1 cellular context compared by ENCODE assay signal in genomic region chr10:89278034-89278535, GRCh38.
TF ChIP-seq lines count a peak whose summit lies in the region.

No MANE protein-coding gene starts in this region.

TF ChIP-seq in GM23338, 12 proteins besides CTCF, POLR2A, EP300 and RAD21 (continued from another document):
- TF ChIP-seq ZNF462 (CRISPR knock-in tag; IDR thresholded peaks at IDR 0.05) = no peak
- no peak for TF ChIP-seq JUNB (IDR thresholded peaks at IDR 0.05; ENCODE audit: unreplicated experiment)
- TF ChIP-seq REST (IDR thresholded peaks at IDR 0.05; ENCODE audit: unreplicated experiment) = no peak
- TF ChIP-seq ZNF331 (CRISPR knock-in tag; IDR thresholded peaks at IDR 0.05; ENCODE audit: low read depth) = no peak
- no peak for TF ChIP-seq ETS1 (IDR thresholded peaks at IDR 0.05)
- TF ChIP-seq EZH2 (IDR thresholded peaks at IDR 0.05; ENCODE audit: low read depth, unreplicated experiment) = no peak
- TF ChIP-seq POLR2AphosphoS5 (IDR thresholded peaks at IDR 0.05; ENCODE audit: low read depth) = no peak
